Comparison of ENCODE assay signal across 10 cellular contexts in genomic region chr9:71765693-71766092, GRCh38. TPM values are rescaled to one million over a fixed set of nuclear protein-coding genes. Genes with fewer than 3 reads are reported as not detected.
DNase-seq lines count a peak whose midpoint lies in the region; ATAC-seq, FAIRE-seq and TF ChIP-seq lines count a peak whose summit lies in the region.
"Had no signal": no experiment of that assay in that cellular context is flagged by ENCODE, and none has a peak within 500 bp of the region (broad histone marks: within the 10 kb centered on the region; RNA-seq: fewer than 3 reads in every experiment).

No MANE protein-coding gene starts in this region.

- peak overlapping the region; percentile 84 for H3K4me2 ChIP-seq in HepG2 (ENCODE audit: low read depth, low read length)

- H3K36me3 ChIP-seq in HepG2 (replicated peaks in 1 of 2; ENCODE audit: control insufficient read depth in 1 of 2, insufficient read depth in 2 of 2, low read length in 2 of 2) (no peaks in the 10 kb centered on the region), transverse colon (no peaks in the 10 kb centered on the region)
- H3K36me3 ChIP-seq: heart left ventricle had no signal

- peak overlapping the region; percentile 90 to 99 (median 98) for H3K4me3 ChIP-seq in HepG2 (replicated peaks in 1 of 3; ENCODE audit: insufficient read depth in 1 of 3, low read depth in 2 of 3, low read length in 3 of 3)
- peak overlapping the region in 2 of 4 donors; percentile 81 to 92 for H3K4me3 ChIP-seq in transverse colon

- TF ChIP-seq POLR2A in HepG2 (IDR thresholded peaks at IDR 0.05; ENCODE audit: insufficient read depth in 1 of 2, low read depth in 2 of 2, low read length in 2 of 2) = no peak; a peak in 1 of 4 replicates
- TF ChIP-seq POLR2A in transverse colon (IDR thresholded peaks at IDR 0.05) = no peak

- H4K20me1 ChIP-seq in HepG2 (ENCODE audit: insufficient read depth, low read length) = peaks cover 16% of the 10 kb centered on the region; the same call in 1 of the 2 replicates

- H3K27me3 ChIP-seq in HepG2 (ENCODE audit: control insufficient read depth in 1 of 2, insufficient read depth in 2 of 2, low read length in 2 of 2) (peaks cover 0 to 12% of the 10 kb centered on the region in 2 experiments; a peak in 1 of 5 replicates), transverse colon (no peaks in the 10 kb centered on the region)
- H3K27me3 ChIP-seq: heart left ventricle had no signal

- H3K4me1 Mint-ChIP-seq in activated CD4-positive, alpha-beta T cell treated with anti-CD3 and anti-CD28 coated beads, Interleukin-2, amount 10 ng/mL, durations not matched to agents 7 days and 5 days = peaks cover 73% of the 10 kb centered on the region
- H3K4me1 Mint-ChIP-seq in activated naive CD8-positive, alpha-beta T cell treated with anti-CD3 and anti-CD28 coated beads for 36 hours = peaks cover 60% of the 10 kb centered on the region

- WGBS in HepG2 (ENCODE audit: low lambda C conversion rate) = 7% methylated on average over 2 of the region's 2 CpGs
- WGBS in transverse colon (ENCODE audit: low coverage in 1 of 2), 2 donors = 32 to 40% methylated on average over 2 of the region's 2 CpGs

- H3K79me2 ChIP-seq in HepG2 (ENCODE audit: insufficient read depth, low read length) = peaks cover 77% of the 10 kb centered on the region

- H3K27ac Mint-ChIP-seq in activated CD4-positive, alpha-beta T cell treated with anti-CD3 and anti-CD28 coated beads, Interleukin-2, amount 10 ng/mL, durations not matched to agents 7 days and 5 days = peak overlapping the region; percentile 57
- H3K27ac Mint-ChIP-seq in activated naive CD8-positive, alpha-beta T cell treated with anti-CD3 and anti-CD28 coated beads for 36 hours = peak overlapping the region; percentile 99

- TF ChIP-seq EP300 in HepG2 (IDR thresholded peaks at IDR 0.05; ENCODE audit: low read depth in 2 of 2, low read length in 2 of 2) = peak in 1 of 2 experiments; percentile 32; a peak in 1 of 4 replicates
- peak; percentile 61; the same call in 1 of the 2 replicates for TF ChIP-seq EP300 in HepG2 (CRISPR knock-in tag; IDR thresholded peaks at IDR 0.05; ENCODE audit: borderline replicate concordance)
- TF ChIP-seq EP300 in transverse colon (IDR thresholded peaks at IDR 0.05; ENCODE audit: low read depth) = no peak

- POLR2A ChIA-PET in activated CD4-positive, alpha-beta T cell treated with anti-CD3 and anti-CD28 coated beads, Interleukin-2, amount 10 ng/mL, durations not matched to agents 7 days and 5 days (lab: Charles Lee) = no interaction called here
- POLR2A ChIA-PET in HepG2 (lab: Yijun Ruan, JAX) = interaction anchor here (0.9 to 4.9 kb wide), 9 partner anchors 8 to 145 kb away, joined by 3 to 31 read pairs (median 7); partner anchors contain the start of genes ABHD17B and C9orf85

- no peaks in the 10 kb centered on the region for H3K9me3 Mint-ChIP-seq in activated CD4-positive, alpha-beta T cell treated with anti-CD3 and anti-CD28 coated beads, Interleukin-2, amount 10 ng/mL, durations not matched to agents 7 days and 5 days
- no peaks in the 10 kb centered on the region for H3K9me3 Mint-ChIP-seq in activated naive CD8-positive, alpha-beta T cell treated with anti-CD3 and anti-CD28 coated beads for 36 hours

- no peak for ATAC-seq in HepG2
- ATAC-seq: heart left ventricle had no signal

- peak; percentile 4 for FAIRE-seq in HepG2 (lab: Jason Lieb, UNC)

- H3K27me3 Mint-ChIP-seq in activated CD4-positive, alpha-beta T cell treated with anti-CD3 and anti-CD28 coated beads, Interleukin-2, amount 10 ng/mL, durations not matched to agents 7 days and 5 days = no peaks in the 10 kb centered on the region
- no peaks in the 10 kb centered on the region for H3K27me3 Mint-ChIP-seq in activated naive CD8-positive, alpha-beta T cell treated with anti-CD3 and anti-CD28 coated beads for 36 hours

- DNase-seq in activated CD4-positive, alpha-beta T cell treated with anti-CD3 and anti-CD28 coated beads, Interleukin-2, amount 10 ng/mL, durations not matched to agents 7 days and 5 days = no peak
- no peak for DNase-seq in activated CD4-positive, alpha-beta T cell treated with anti-CD3 and anti-CD28 coated beads for 1 hour
- DNase-seq in activated naive CD8-positive, alpha-beta T cell treated with anti-CD3 and anti-CD28 coated beads for 36 hours = no peak
- peak; percentile 79 for DNase-seq in HepG2 (ENCODE audit: low spot score)
- DNase-seq in transverse colon = no peak
- no peak for DNase-seq in NCI-H1092 (lab: John Stamatoyannopoulos, UW)
- no peak for DNase-seq in AML-193 (lab: John Stamatoyannopoulos, UW)
- DNase-seq in NCI-H1048 (lab: John Stamatoyannopoulos, UW) = no peak
- DNase-seq: heart left ventricle had no signal

- intact Hi-C loops in HepG2 (cut with micrococcal nuclease; ENCODE audit: unreplicated experiment) = loop anchor here (1.0 to 2.0 kb wide), 3 partner anchors 23 to 87 kb away; no protein-coding TSS in a partner anchor
- intact Hi-C loops in transverse colon (cut with DNase I; ENCODE audit: low total_unique reads) = loop anchor here (10.0 kb wide), 1 partner anchor 161 kb away; no protein-coding TSS in a partner anchor

- peaks cover 5% of the 10 kb centered on the region for H3K36me3 Mint-ChIP-seq in activated CD4-positive, alpha-beta T cell treated with anti-CD3 and anti-CD28 coated beads, Interleukin-2, amount 10 ng/mL, durations not matched to agents 7 days and 5 days (ENCODE audit: low read depth)
- H3K36me3 Mint-ChIP-seq in activated naive CD8-positive, alpha-beta T cell treated with anti-CD3 and anti-CD28 coated beads for 36 hours = peaks cover 39% of the 10 kb centered on the region

- no peak overlapping the region for H2AFZ ChIP-seq in HepG2 (ENCODE audit: low read length)

- H3K9me3 ChIP-seq in HepG2 (ENCODE audit: low read length) (no peaks in the 10 kb centered on the region), transverse colon (no peaks in the 10 kb centered on the region)
- H3K9me3 ChIP-seq: heart left ventricle had no signal

- peak overlapping the region; percentile 97 for H3K9ac ChIP-seq in HepG2 (ENCODE audit: insufficient read depth, low read depth, low read length)

- in situ Hi-C loops in HepG2 (cut with HindIII; ENCODE audit: extremely low pct_ligation_motif_present, low pct_unique_long_range_greater_than_20kb) = loop anchor here (5.0 kb wide), 2 partner anchors 38 to 153 kb away; no protein-coding TSS in a partner anchor
- in situ Hi-C loops in transverse colon (cut with MboI; ENCODE audit: low pct_ligation_motif_present in 1 of 4, low pct_unique_long_range_greater_than_20kb in 1 of 4, low sequenced_read_pairs in 3 of 4) = loop anchor here in 1 of 4 donors (25.0 kb wide), 1 partner anchor 153 kb away; no protein-coding TSS in a partner anchor

- H3K27ac ChIP-seq in HepG2 (ENCODE audit: extremely low read length, insufficient read depth, low read length) (peak overlapping the region; percentile 92), transverse colon (peak overlapping the region; percentile 96 to 99 (median 96))
- H3K27ac ChIP-seq: C4-2B had no signal

- H3K4me1 ChIP-seq in HepG2 (ENCODE audit: insufficient read depth, low read length) (peaks cover 60% of the 10 kb centered on the region), transverse colon (peaks cover 12 to 81% (median 64%) of the 10 kb centered on the region in 4 donors)

- peak overlapping the region; percentile 88 for H3K4me3 Mint-ChIP-seq in activated CD4-positive, alpha-beta T cell treated with anti-CD3 and anti-CD28 coated beads, Interleukin-2, amount 10 ng/mL, durations not matched to agents 7 days and 5 days
- peak overlapping the region; percentile 98 for H3K4me3 Mint-ChIP-seq in activated naive CD8-positive, alpha-beta T cell treated with anti-CD3 and anti-CD28 coated beads for 36 hours

- TF ChIP-seq CTCF in HepG2 (CRISPR knock-in tag; IDR thresholded peaks at IDR 0.05) (no peak), transverse colon (IDR thresholded peaks at IDR 0.05) (no peak)

- no TSS peak for BruUV-seq in HepG2 (replicated peaks; lab: Mats Ljungman, UMichigan)

- CTCF ChIA-PET in activated CD4-positive, alpha-beta T cell treated with anti-CD3 and anti-CD28 coated beads, Interleukin-2, amount 10 ng/mL, durations not matched to agents 7 days and 5 days (lab: Charles Lee) = interaction anchor here (1.4 to 4.5 kb wide), 4 partner anchors 12 to 52 kb away, joined by 3 to 22 read pairs (median 6); no protein-coding TSS in a partner anchor
- CTCF ChIA-PET in HepG2 (lab: Yijun Ruan, JAX; ENCODE audit: low intra/inter-chr PET ratio, low total read pairs) = no interaction called here

- TF ChIP-seq RAD21 in HepG2 (CRISPR knock-in tag; IDR thresholded peaks at IDR 0.05) = no peak

TF ChIP-seq in HepG2, 621 proteins besides CTCF, POLR2A, EP300 and RAD21 (continues in another document):
- TF ChIP-seq KAT7 (CRISPR knock-in tag; IDR thresholded peaks at IDR 0.05; ENCODE audit: borderline replicate concordance) = peak; percentile 52; the same call in 1 of the 2 replicates

RNA-seq across cellular contexts. Expression of gene CEMIP2, which starts 2.6 kb away (rescaled TPM):
- 10 to 100 TPM; 43.2 to 55.7 TPM for total RNA-seq in activated CD4-positive, alpha-beta T cell treated with anti-CD3 and anti-CD28 coated beads, Interleukin-2, amount 10 ng/mL, durations not matched to agents 7 days and 5 days
- 10 to 100 TPM; 69.0 to 71.2 TPM for total RNA-seq in activated naive CD8-positive, alpha-beta T cell treated with anti-CD3 and anti-CD28 coated beads for 36 hours
- total RNA-seq in HepG2 (2016; rRNA removed; fragmentation: Illumina TruSeq; extraction: Trizol) (52.7 and 94.3 TPM in 2 replicates), transverse colon (100 to 1,000 TPM in 3 of 4 donors, 10 to 100 TPM in 1; 56.3 to 352 (median 236) TPM)
- total RNA-seq in HepG2 (2016; cell fraction: cytosol; rRNA removed; fragmentation: Illumina TruSeq; extraction: Trizol; ENCODE audit: low read depth) = 12.3 and 13.8 TPM in 2 replicates
- 49.2 and 95.9 TPM in 2 replicates for total RNA-seq in HepG2 (2016; cell fraction: insoluble cytoplasmic fraction; rRNA removed; fragmentation: Illumina TruSeq; extraction: Trizol)
- total RNA-seq in HepG2 (2016; cell fraction: membrane; rRNA removed; fragmentation: Illumina TruSeq; extraction: Trizol) = 24.9 and 26.3 TPM in 2 replicates
- 146 and 159 TPM in 2 replicates for total RNA-seq in HepG2 (2016; cell fraction: nucleus; rRNA removed; fragmentation: Illumina TruSeq; extraction: Trizol)
- 107 and 128 TPM in 2 replicates for polyA plus RNA-seq in HepG2 (2011; rRNA removed)
- 103 and 138 TPM in 2 replicates for polyA plus RNA-seq in HepG2 (2011; cell fraction: cytosol; rRNA removed)
- 160 and 195 TPM in 2 replicates for polyA plus RNA-seq in HepG2 (2011; cell fraction: nucleus; rRNA removed)
- 93.3 and 95.0 TPM in 2 replicates for polyA plus RNA-seq in HepG2 (2012)
- 3.4 and 3.5 TPM in 2 replicates for polyA plus RNA-seq in HepG2 (2016; cell fraction: cytosol; fragmentation: Illumina TruSeq; extraction: Trizol; ENCODE audit: low read depth)
- 42.2 and 43.3 TPM in 2 replicates for polyA plus RNA-seq in HepG2 (2016; cell fraction: insoluble cytoplasmic fraction; fragmentation: Illumina TruSeq; extraction: Trizol; ENCODE audit: low read depth)
- 8.1 and 10.3 TPM in 2 replicates for polyA plus RNA-seq in HepG2 (2016; cell fraction: membrane; fragmentation: Illumina TruSeq; extraction: Trizol; ENCODE audit: low read depth)
- 117 and 121 TPM in 2 replicates for polyA plus RNA-seq in HepG2 (2016; cell fraction: nucleus; fragmentation: Illumina TruSeq; extraction: Trizol; ENCODE audit: insufficient read depth, low read depth)
- 52.0 and 515 TPM in 2 replicates for polyA minus RNA-seq in HepG2 (2011; rRNA and poly(A)+ RNA removed; ENCODE audit: low replicate concordance)
- polyA minus RNA-seq in HepG2 (2011; cell fraction: cytosol; rRNA and poly(A)+ RNA removed) = 154 and 169 TPM in 2 replicates
- 456 and 483 TPM in 2 replicates for polyA minus RNA-seq in HepG2 (2011; cell fraction: nucleus; rRNA and poly(A)+ RNA removed)
